9 cellular contexts compared by ENCODE assay signal in the genomic region with DNA sequence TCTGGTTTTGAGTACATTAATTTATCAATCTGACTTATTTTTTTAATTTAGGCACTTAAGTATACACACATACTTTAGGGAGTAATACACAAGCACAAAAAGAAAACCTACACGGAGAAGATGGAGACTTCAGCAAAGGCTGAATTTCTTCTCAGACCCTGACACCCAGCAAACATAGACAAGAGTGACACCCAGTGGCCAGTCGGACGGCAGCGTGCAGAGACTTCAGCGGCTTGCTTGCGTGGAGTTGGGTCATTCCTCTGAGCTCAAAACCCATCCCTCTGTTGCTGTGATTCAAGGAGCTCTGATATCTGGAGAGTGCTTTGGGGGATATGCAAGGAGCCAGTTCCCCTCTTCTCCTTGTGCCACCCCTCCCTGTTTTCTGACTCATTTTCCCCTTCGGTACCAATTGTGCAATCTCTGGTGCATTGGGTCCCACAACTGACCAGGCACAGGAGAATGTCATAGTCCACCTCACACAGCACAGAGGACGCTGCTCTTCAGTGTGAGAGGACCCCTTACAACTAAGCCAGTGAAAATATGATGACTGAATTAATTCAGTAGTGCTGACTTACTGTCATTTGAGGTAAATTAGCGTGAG. TPM values are rescaled to one million over a fixed set of nuclear protein-coding genes. Genes with fewer than 3 reads are reported as not detected.
DNase-seq lines count a peak whose midpoint lies in the region; ATAC-seq, FAIRE-seq and TF ChIP-seq lines count a peak whose summit lies in the region.
"Had no signal": no experiment of that assay in that cellular context is flagged by ENCODE, and none has a peak within 500 bp of the region (broad histone marks: within the 10 kb centered on the region; RNA-seq: fewer than 3 reads in every experiment).

No MANE protein-coding gene starts in this region.

- H3K36me3 Mint-ChIP-seq in activated T-cell treated with anti-CD3 and anti-CD28 coated beads, Interleukin-2, amount 50 U/mL, for 4 hours (ENCODE audit: insufficient read depth) = no peaks in the 10 kb centered on the region
- H3K36me3 Mint-ChIP-seq in neural crest cell (ENCODE audit: low read depth) = peaks cover 3% of the 10 kb centered on the region

- peaks cover 20% of the 10 kb centered on the region for H3K4me1 Mint-ChIP-seq in activated T-cell treated with anti-CD3 and anti-CD28 coated beads, Interleukin-2, amount 50 U/mL, for 4 hours (ENCODE audit: low read depth)
- peaks cover 5% of the 10 kb centered on the region for H3K4me1 Mint-ChIP-seq in neural crest cell

- no peaks in the 10 kb centered on the region for H3K9me3 Mint-ChIP-seq in activated T-cell treated with anti-CD3 and anti-CD28 coated beads, Interleukin-2, amount 50 U/mL, for 4 hours
- no peaks in the 10 kb centered on the region for H3K9me3 Mint-ChIP-seq in neural crest cell

- peak; percentile 81 for DNase-seq in DMS114 treated with DMSO at 0.1 percent for 48 hours (lab: John Stamatoyannopoulos, UW; ENCODE audit: unreplicated experiment)
- DNase-seq in RCC 7860 (ENCODE audit: low spot score) = peak; percentile 66
- DNase-seq in activated T-cell treated with anti-CD3 and anti-CD28 coated beads, Interleukin-2, amount 50 U/mL, for 4 hours = peak; percentile 57
- peak; percentile 76 for DNase-seq in fibroblast of mammary gland (ENCODE audit: low read depth)
- DNase-seq in neural crest cell (ENCODE audit: low read depth, low spot score) = peak; percentile 74
- DNase-seq in substantia nigra (lab: John Stamatoyannopoulos, UW) = peak in 44 of 49 donors; percentile 5 to 82 (median 61)

- H3K27ac Mint-ChIP-seq in neural crest cell (ENCODE audit: unreplicated experiment) = no peak overlapping the region

- TF ChIP-seq RAD21 in Ishikawa (IDR thresholded peaks at IDR 0.05; ENCODE audit: low read depth) = peak; percentile 98

- H3K4me3 ChIP-seq in fibroblast of mammary gland (ENCODE audit: control insufficient read depth, low read depth, low read length) = no peak overlapping the region

- TF ChIP-seq EP300 in Ishikawa (IDR thresholded peaks at IDR 0.05; ENCODE audit: borderline replicate concordance) = no peak

- H3K27me3 Mint-ChIP-seq in activated T-cell treated with anti-CD3 and anti-CD28 coated beads, Interleukin-2, amount 50 U/mL, for 4 hours (ENCODE audit: low read depth) = no peaks in the 10 kb centered on the region
- no peaks in the 10 kb centered on the region for H3K27me3 Mint-ChIP-seq in neural crest cell (ENCODE audit: low read depth)

- no peak overlapping the region for H3K4me3 Mint-ChIP-seq in activated T-cell treated with anti-CD3 and anti-CD28 coated beads, Interleukin-2, amount 50 U/mL, for 4 hours
- no peak overlapping the region for H3K4me3 Mint-ChIP-seq in neural crest cell

- TF ChIP-seq CTCF in fibroblast of mammary gland (conservative IDR thresholded peaks at IDR 0.05; ENCODE audit: control insufficient read depth, insufficient read depth, low read depth, low read length) = peak; percentile 97
- TF ChIP-seq CTCF in neural crest cell (conservative IDR thresholded peaks at IDR 0.05) = peak; percentile 89

- ATAC-seq in GM21526 (IDR thresholded peaks at IDR 0.05; ENCODE audit: low FRiP score, unreplicated experiment) = peak; percentile 96
- ATAC-seq in activated T-cell treated with anti-CD3 and anti-CD28 coated beads, Interleukin-2, amount 50 U/mL, for 4 hours = peak; percentile 78 to 84

- H3K27ac ChIP-seq in substantia nigra (ENCODE audit: low read depth, low read length, poor library complexity, severe bottlenecking) = peak overlapping the region; percentile 6
- H3K27ac ChIP-seq: epithelial cell of prostate had no signal

- peak; percentile 78 for FAIRE-seq in RCC 7860 (lab: Jason Lieb, UNC)

TF ChIP-seq in Ishikawa, 13 proteins besides CTCF, POLR2A, EP300 and RAD21:
- TF ChIP-seq CREB1 (IDR thresholded peaks at IDR 0.05; ENCODE audit: low read depth) (0 out of 2 replicates have a peak, but pooled peaks have one; percentile 26), TEAD4 (IDR thresholded peaks at IDR 0.05) (no peak), CEBPB (IDR thresholded peaks at IDR 0.05) (peak; percentile 58; the same call in 1 of the 2 replicates)
TF ChIP-seq in Ishikawa: peak in this region for 2.

RNA-seq across cellular contexts. Expression of a gene that starts 27.5 kb away (rescaled TPM):
- not detected for total RNA-seq in activated T-cell treated with anti-CD3 and anti-CD28 coated beads, Interleukin-2, amount 50 U/mL, for 4 hours
- total RNA-seq in neural crest cell = 8.5 and 9.3 TPM in 2 replicates
